In the genomic region with DNA sequence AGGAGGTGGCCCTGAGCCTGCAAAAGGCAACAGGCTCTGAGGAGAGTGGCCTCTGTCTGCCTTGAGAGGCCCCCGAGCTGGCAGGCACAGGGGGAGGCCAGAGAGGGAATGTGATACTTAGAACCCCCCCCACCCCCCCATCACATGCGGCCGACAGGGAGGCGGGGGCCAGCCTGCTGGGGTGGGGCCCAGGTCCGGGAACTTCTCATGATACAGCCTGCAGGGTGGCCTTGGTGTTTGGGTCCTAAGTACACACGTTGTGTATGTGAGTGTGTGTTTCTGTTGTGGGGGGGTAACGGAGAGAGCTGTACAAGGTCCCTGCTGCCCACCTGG, we compare ENCODE assay signal across 9 cellular contexts. TPM values are rescaled to one million over a fixed set of nuclear protein-coding genes. Genes with fewer than 3 reads are reported as not detected.
A peak's percentile ranks its signal among the peaks of the same experiment; 100 is the strongest.
DNase-seq lines count a peak whose midpoint lies in the region; ATAC-seq and TF ChIP-seq lines count a peak whose summit lies in the region.
"Had no signal": no experiment of that assay in that cellular context is flagged by ENCODE, and none has a peak within 500 bp of the region (broad histone marks: within the 10 kb centered on the region; RNA-seq: fewer than 3 reads in every experiment).

No MANE protein-coding gene starts in this region.

- DNase-seq in activated T-cell treated with anti-CD3 and anti-CD28 coated beads, Interleukin-2, amount 50 U/mL, for 24 hours = peak; percentile 70
- DNase-seq in activated T-cell treated with anti-CD3 and anti-CD28 coated beads, Interleukin-2, amount 50 U/mL, for 48 hours = no peak
- DNase-seq in activated B cell treated with CpG ODN at 0.5 μM for 24 hours (no peak), NCI-H82 treated with DMSO at 0.1 percent for 48 hours (lab: John Stamatoyannopoulos, UW; ENCODE audit: unreplicated experiment) (no peak), cerebellum (ENCODE audit: low spot score) (no peak), 8988T (no peak)
- DNase-seq: NCI-H446 had no signal

- H3K9me3 ChIP-seq in thymus (ENCODE audit: control insufficient read depth) = no peaks in the 10 kb centered on the region

- POLR2A ChIA-PET in activated B cell treated with CpG ODN at 0.5 μM for 24 hours (lab: Charles Lee) = interaction anchor here (0.8 to 6.4 kb wide), 10 partner anchors 8 to 116 kb away, joined by 3 to 56 read pairs (median 8); no protein-coding TSS in a partner anchor

- ATAC-seq in activated B cell treated with CpG ODN at 0.5 μM for 24 hours (ENCODE audit: low read depth) = no peak

- H3K36me3 ChIP-seq in thymus (ENCODE audit: control insufficient read depth, insufficient read depth) = peaks cover 4% of the 10 kb centered on the region

- H3K4me3 ChIP-seq in thymus (ENCODE audit: low read length) = peak overlapping the region; percentile 51

- peak overlapping the region; percentile 94 for H3K4me3 Mint-ChIP-seq in activated T-cell treated with anti-CD3 and anti-CD28 coated beads, Interleukin-2, amount 50 U/mL, for 24 hours
- H3K4me3 Mint-ChIP-seq in activated B cell treated with CpG ODN at 0.5 μM for 24 hours = peak overlapping the region; percentile 85

- 5% methylated on average over 7 of the region's 7 CpGs for WGBS in thymus

- CTCF ChIA-PET in activated B cell treated with CpG ODN at 0.5 μM for 24 hours (lab: Charles Lee) = interaction anchor here (1.0 to 1.4 kb wide), 4 partner anchors 15 to 28 kb away, joined by 3 to 5 read pairs (median 4); no protein-coding TSS in a partner anchor

- intact Hi-C loops in activated B cell treated with CpG ODN at 0.5 μM for 24 hours (cut with micrococcal nuclease) = loop anchor here (1.0 kb wide), 2 partner anchors 23 to 26 kb away; no protein-coding TSS in a partner anchor

- no peak for TF ChIP-seq CTCF in activated B cell treated with CpG ODN at 0.5 μM for 24 hours (IDR thresholded peaks at IDR 0.05)

- H3K27me3 ChIP-seq in layer of hippocampus (ENCODE audit: control insufficient read depth, insufficient read depth, low read length) = no peaks in the 10 kb centered on the region
- H3K27me3 ChIP-seq in thymus (ENCODE audit: control insufficient read depth, insufficient read depth) = no peaks in the 10 kb centered on the region

- H3K4me1 Mint-ChIP-seq in activated T-cell treated with anti-CD3 and anti-CD28 coated beads, Interleukin-2, amount 50 U/mL, for 24 hours (ENCODE audit: low read depth) = peaks cover 55% of the 10 kb centered on the region
- peaks cover 89% of the 10 kb centered on the region for H3K4me1 Mint-ChIP-seq in activated B cell treated with CpG ODN at 0.5 μM for 24 hours

- no peaks in the 10 kb centered on the region for H3K27me3 Mint-ChIP-seq in activated T-cell treated with anti-CD3 and anti-CD28 coated beads, Interleukin-2, amount 50 U/mL, for 24 hours
- no peaks in the 10 kb centered on the region for H3K27me3 Mint-ChIP-seq in activated B cell treated with CpG ODN at 0.5 μM for 24 hours

- peak overlapping the region; percentile 99 for H3K27ac Mint-ChIP-seq in activated T-cell treated with anti-CD3 and anti-CD28 coated beads, Interleukin-2, amount 50 U/mL, for 24 hours
- peak overlapping the region; percentile 96 for H3K27ac Mint-ChIP-seq in activated B cell treated with CpG ODN at 0.5 μM for 24 hours

- H3K27ac ChIP-seq in layer of hippocampus (ENCODE audit: low read depth, low read length) = peak overlapping the region; percentile 65
- H3K27ac ChIP-seq in thymus (ENCODE audit: low read depth) = peak overlapping the region; percentile 96

- peaks cover 24% of the 10 kb centered on the region for H3K4me1 ChIP-seq in thymus (ENCODE audit: control insufficient read depth, insufficient read depth, low read length)

- peaks cover 2% of the 10 kb centered on the region for H3K9me3 Mint-ChIP-seq in activated T-cell treated with anti-CD3 and anti-CD28 coated beads, Interleukin-2, amount 50 U/mL, for 24 hours
- H3K9me3 Mint-ChIP-seq in activated B cell treated with CpG ODN at 0.5 μM for 24 hours = no peaks in the 10 kb centered on the region

- H3K36me3 Mint-ChIP-seq in activated T-cell treated with anti-CD3 and anti-CD28 coated beads, Interleukin-2, amount 50 U/mL, for 24 hours (ENCODE audit: low read depth) = peaks cover 51% of the 10 kb centered on the region
- H3K36me3 Mint-ChIP-seq in activated B cell treated with CpG ODN at 0.5 μM for 24 hours (ENCODE audit: low read depth) = peaks cover 2% of the 10 kb centered on the region

RNA-seq across cellular contexts. Expression of a gene that starts 19.7 kb away (rescaled TPM):
- total RNA-seq in activated B cell treated with CpG ODN at 0.5 μM for 24 hours (40.4 and 43.2 TPM in 2 replicates), cerebellum (31.2 TPM)
- polyA plus RNA-seq in thymus = 43.9 TPM

RNA-seq across cellular contexts. Expression of a gene that starts 31.1 kb away (rescaled TPM):
- total RNA-seq in activated B cell treated with CpG ODN at 0.5 μM for 24 hours (326 and 340 TPM in 2 replicates), cerebellum (201 TPM)
- polyA plus RNA-seq in thymus = 247 TPM

RNA-seq across cellular contexts. Expression of a gene that starts 56.4 kb away (rescaled TPM):
- total RNA-seq in activated B cell treated with CpG ODN at 0.5 μM for 24 hours = 79.1 and 83.2 TPM in 2 replicates
- 41.8 TPM for polyA plus RNA-seq in thymus
- 6.8 TPM for total RNA-seq in cerebellum

Comparison
In these comparisons a context has a peak if more than half of its experiments do, and no peak if none do; other contexts are left out.
1. RNA of a gene that starts 56.4 kb away (total RNA-seq): 79.1 to 83.2 TPM in activated B cell treated with CpG ODN at 0.5 μM for 24 hours; 6.8 TPM in cerebellum (single experiment); every median in the first group is over 10 times any median in the second.